8 cellular contexts compared by ENCODE assay signal in genomic region chr9:127918201-127919107, GRCh38. TPM values are rescaled to one million over a fixed set of nuclear protein-coding genes. Genes with fewer than 3 reads are reported as not detected.
DNase-seq lines count a peak whose midpoint lies in the region; ATAC-seq, FAIRE-seq and TF ChIP-seq lines count a peak whose summit lies in the region.

No MANE protein-coding gene starts in this region.

- no peak for TF ChIP-seq EP300 in A549 (IDR thresholded peaks at IDR 0.05)

- peaks cover 70% of the 10 kb centered on the region for H3K4me1 ChIP-seq in A549
- H3K4me1 ChIP-seq in adipocyte (ENCODE audit: control insufficient read depth, insufficient read depth, low read length), result peaks cover 69% of the 10 kb centered on the region
- H3K4me1 ChIP-seq in right lobe of liver, result peaks cover 0 to 47% (median 8%) of the 10 kb centered on the region in 4 donors
- no peaks in the 10 kb centered on the region for H3K4me1 ChIP-seq in prostate gland (replicated peaks)

- no peak for TF ChIP-seq RAD21 in A549 (conservative IDR thresholded peaks at IDR 0.05 in 1 of 2, IDR thresholded peaks at IDR 0.05 in 1 of 2)

- POLR2A ChIA-PET in A549 (lab: Yijun Ruan, JAX), result interaction anchor here (1.3 kb wide), 1 partner anchor 36 kb away, joined by 6 read pairs; no protein-coding TSS in a partner anchor

- no peaks in the 10 kb centered on the region for H3K27me3 ChIP-seq in adipocyte (replicated peaks; ENCODE audit: control insufficient read depth, insufficient read depth, low read length)
- no peaks in the 10 kb centered on the region for H3K27me3 ChIP-seq in right lobe of liver
- no peaks in the 10 kb centered on the region for H3K27me3 ChIP-seq in prostate gland (replicated peaks; ENCODE audit: insufficient read depth)

- TF ChIP-seq CTCF in A549 (IDR thresholded peaks at IDR 0.05), result no peak; the same call in 2 of the 3 replicates
- peak in 2 of 4 donors; percentile 11 to 17 for TF ChIP-seq CTCF in right lobe of liver (IDR thresholded peaks at IDR 0.05)
- no peak for TF ChIP-seq CTCF in prostate gland (IDR thresholded peaks at IDR 0.05)

- CTCF ChIA-PET in A549 (lab: Yijun Ruan, JAX), result interaction anchor here (0.8 to 7.0 kb wide), 11 partner anchors 9 to 415 kb away, joined by 3 to 83 read pairs (median 21); partner anchors contain the start of genes CDK9, PIP5KL1 and TOR2A

- peak overlapping the region; percentile 67 for H3K9ac ChIP-seq in adipocyte (ENCODE audit: low read length)

- H3K27ac ChIP-seq in A549 (peak overlapping the region; percentile 82 to 90), right lobe of liver (peak overlapping the region in 2 of 3 donors; percentile 26 to 39), prostate gland (no peak overlapping the region)

- peak; percentile 4 to 19; a peak in 5 of 6 replicates for ATAC-seq in A549
- ATAC-seq in right lobe of liver, result no peak
- no peak for ATAC-seq in GM18867 (IDR thresholded peaks at IDR 0.05; ENCODE audit: unreplicated experiment)

- FAIRE-seq in A549 (lab: Jason Lieb, UNC), result no peak

- H3K4me3 ChIP-seq in A549 (no peak overlapping the region), adipocyte (ENCODE audit: low read length) (no peak overlapping the region), right lobe of liver (no peak overlapping the region), prostate gland (no peak overlapping the region)

- peak overlapping the region; percentile 68 for H3K4me2 ChIP-seq in A549

- TF ChIP-seq POLR2A in A549 (IDR thresholded peaks at IDR 0.05; ENCODE audit: low read length) (no peak), right lobe of liver (IDR thresholded peaks at IDR 0.05) (no peak), prostate gland (IDR thresholded peaks at IDR 0.05) (no peak)

- intact Hi-C loops in right lobe of liver (cut with DNase I) (no loop called here), prostate gland (cut with DNase I) (loop anchor here (5.0 to 10.0 kb wide), 4 partner anchors 116 to 414 kb away; partner anchors contain the start of genes CDK9, FPGS and STXBP1)

- H3K36me3 ChIP-seq in adipocyte (ENCODE audit: control insufficient read depth, insufficient read depth, low read length, severe bottlenecking) (peaks cover 9% of the 10 kb centered on the region), right lobe of liver (no peaks in the 10 kb centered on the region), prostate gland (no peaks in the 10 kb centered on the region)

- H3K9me3 ChIP-seq in A549 (no peaks in the 10 kb centered on the region), adipocyte (ENCODE audit: control insufficient read depth, low read length) (no peaks in the 10 kb centered on the region), right lobe of liver (no peaks in the 10 kb centered on the region), prostate gland (no peaks in the 10 kb centered on the region)

- 76% methylated on average over 8 of the region's 8 CpGs for WGBS in A549 (ENCODE audit: missing lambda C conversion rate)
- 71% methylated on average over 5 of the region's 8 CpGs for WGBS in right lobe of liver (ENCODE audit: insufficient coverage, low coverage, low lambda C conversion rate, missing lambda C conversion rate)
- 75% methylated on average over 8 of the region's 8 CpGs for WGBS in prostate gland

- DNase-seq in A549 (ENCODE audit: low read depth in 1 of 2, low spot score in 1 of 2) (peak in 1 of 2 experiments; percentile 48), H4 (ENCODE audit: low spot score) (peak; percentile 48), adipocyte (ENCODE audit: low read depth) (peak; percentile 57), right lobe of liver (peak in 1 of 3 donors; percentile 61), kidney glomerular epithelial cell (lab: John Stamatoyannopoulos, UW) (no peak), prostate gland (ENCODE audit: low spot score) (no peak)
- DNase-seq in activated CD4-positive, CD25-positive, alpha-beta regulatory T cell treated with anti-CD3 and anti-CD28 coated beads, Interleukin-2, amount 50 U/mL, for 72 hours, result no peak

TF ChIP-seq in A549, 52 proteins besides CTCF, POLR2A, EP300 and RAD21:
- TF ChIP-seq MAX (IDR thresholded peaks at IDR 0.05) (0 out of 2 replicates have a peak, but pooled peaks have one; percentile 23), HOXB13 (CRISPR knock-in tag; IDR thresholded peaks at IDR 0.05; ENCODE audit: low read depth) (peak; percentile 13; the same call in 1 of the 2 replicates), MAZ (IDR thresholded peaks at IDR 0.05; ENCODE audit: borderline replicate concordance, low read depth, low read length) (no peak), GATA3 (IDR thresholded peaks at IDR 0.05; ENCODE audit: borderline replicate concordance) (0 out of 2 replicates have a peak, but pooled peaks have one; percentile 25), FOSB (CRISPR knock-in tag; IDR thresholded peaks at IDR 0.05) (no peak)

RNA-seq across cellular contexts. Expression of gene ST6GALNAC4, which starts 1.6 kb away (rescaled TPM):
- polyA plus RNA-seq in A549 (2011; rRNA removed) (11.0 and 12.5 TPM in 2 replicates), A549 (2017; fragmentation: RNase III; extraction: RNeasy Plus Mini Kit Qiagen cat#74134 plus additional on column Dnase treatment) (18.1 to 25.4 TPM (median 24.8 TPM) in 3 replicates)
- 21.5 and 29.4 TPM in 2 replicates for polyA plus RNA-seq in A549 (2012; cell fraction: cytosol; rRNA removed)
- 28.7 and 46.1 TPM in 2 replicates for polyA plus RNA-seq in A549 (2012; cell fraction: nucleus; rRNA removed)
- 17.6 and 18.1 TPM in 2 replicates for polyA minus RNA-seq in A549 (2011; rRNA and poly(A)+ RNA removed)
- 5.2 and 12.8 TPM in 2 replicates for total RNA-seq in H4 (2014; rRNA removed; shearing (Covaris generic))
- total RNA-seq in right lobe of liver (10 to 100 TPM in 3 of 6 experiments, 1 to 10 TPM in 3; 3.2 to 23.8 (median 11.2) TPM), prostate gland (10 to 100 TPM; 21.8 to 47.0 TPM)

RNA-seq across cellular contexts. Expression of gene PIP5KL1, which starts 12.1 kb away (rescaled TPM):
- polyA plus RNA-seq in A549 (2011; rRNA removed) (1.8 and 2.4 TPM in 2 replicates), A549 (2017; fragmentation: RNase III; extraction: RNeasy Plus Mini Kit Qiagen cat#74134 plus additional on column Dnase treatment) (2.0 to 3.7 TPM (median 2.5 TPM) in 3 replicates)
- polyA plus RNA-seq in A549 (2012; cell fraction: cytosol; rRNA removed), result 1.4 and 2.2 TPM in 2 replicates
- polyA plus RNA-seq in A549 (2012; cell fraction: nucleus; rRNA removed), result 19.9 and 20.7 TPM in 2 replicates
- 0.70 and 2.0 TPM in 2 replicates for polyA minus RNA-seq in A549 (2011; rRNA and poly(A)+ RNA removed)
- total RNA-seq in H4 (2014; rRNA removed; shearing (Covaris generic)), result 0.95 and 2.6 TPM in 2 replicates
- total RNA-seq in right lobe of liver (under 1 TPM in 3 of 6 experiments, not detected in 3; 0.58 to 0.81 (median 0.70) TPM), prostate gland (10 to 100 TPM in 1 of 2 donors, 1 to 10 TPM in 1; 3.1 to 16.5 TPM)

RNA-seq across cellular contexts. Expression of gene ST6GALNAC6, which starts 19.1 kb away (rescaled TPM):
- polyA plus RNA-seq in A549 (2011; rRNA removed), result 8.2 and 14.7 TPM in 2 replicates
- polyA plus RNA-seq in A549 (2012; cell fraction: cytosol; rRNA removed), result 12.7 and 16.0 TPM in 2 replicates
- polyA plus RNA-seq in A549 (2012; cell fraction: nucleus; rRNA removed), result 36.6 and 37.6 TPM in 2 replicates
- polyA plus RNA-seq in A549 (2017; fragmentation: RNase III; extraction: RNeasy Plus Mini Kit Qiagen cat#74134 plus additional on column Dnase treatment), result 15.8 to 25.2 TPM (median 22.0 TPM) in 3 replicates
- polyA minus RNA-seq in A549 (2011; rRNA and poly(A)+ RNA removed), result 15.6 and 18.6 TPM in 2 replicates
- total RNA-seq in H4 (2014; rRNA removed; shearing (Covaris generic)), result 12.4 and 14.8 TPM in 2 replicates
- total RNA-seq in right lobe of liver, result 10 to 100 TPM; 22.5 to 40.3 (median 29.8) TPM
- 10 to 100 TPM; 46.4 to 95.1 TPM for total RNA-seq in prostate gland

RNA-seq across cellular contexts. Expression of gene DPM2, which starts 19.2 kb away (rescaled TPM):
- polyA plus RNA-seq in A549 (2011; rRNA removed) (41.9 and 48.8 TPM in 2 replicates), A549 (2017; fragmentation: RNase III; extraction: RNeasy Plus Mini Kit Qiagen cat#74134 plus additional on column Dnase treatment) (45.9 to 50.1 TPM (median 46.3 TPM) in 3 replicates)
- 63.0 and 76.3 TPM in 2 replicates for polyA plus RNA-seq in A549 (2012; cell fraction: cytosol; rRNA removed)
- 52.4 and 53.7 TPM in 2 replicates for polyA plus RNA-seq in A549 (2012; cell fraction: nucleus; rRNA removed)
- polyA minus RNA-seq in A549 (2011; rRNA and poly(A)+ RNA removed), result 78.6 and 82.1 TPM in 2 replicates
- total RNA-seq in H4 (2014; rRNA removed; shearing (Covaris generic)), result 31.1 and 35.4 TPM in 2 replicates
- total RNA-seq in right lobe of liver (10 to 100 TPM; 10.6 to 19.1 (median 13.9) TPM), prostate gland (10 to 100 TPM; 28.1 to 28.2 TPM)

RNA-seq across cellular contexts. Expression of gene AK1, which starts 41.0 kb away (rescaled TPM):
- polyA plus RNA-seq in A549 (2011; rRNA removed) (30.0 and 33.6 TPM in 2 replicates), A549 (2017; fragmentation: RNase III; extraction: RNeasy Plus Mini Kit Qiagen cat#74134 plus additional on column Dnase treatment) (31.9 to 38.2 TPM (median 31.9 TPM) in 3 replicates)
- 75.1 and 94.3 TPM in 2 replicates for polyA plus RNA-seq in A549 (2012; cell fraction: cytosol; rRNA removed)
- 47.3 and 77.3 TPM in 2 replicates for polyA plus RNA-seq in A549 (2012; cell fraction: nucleus; rRNA removed)
- 14.8 and 18.0 TPM in 2 replicates for polyA minus RNA-seq in A549 (2011; rRNA and poly(A)+ RNA removed)
- total RNA-seq in H4 (2014; rRNA removed; shearing (Covaris generic)), result 25.3 and 45.7 TPM in 2 replicates
- total RNA-seq in right lobe of liver (10 to 100 TPM; 31.4 to 78.6 (median 51.7) TPM), prostate gland (100 to 1,000 TPM in 1 of 2 donors, 10 to 100 TPM in 1; 22.2 to 123 TPM)

Comparison
In these comparisons a context has a peak if more than half of its experiments do, and no peak if none do; other contexts are left out.
1. ATAC-seq: peak in A549 (2 of 2); none in right lobe of liver (0 of 4) and GM18867 (single experiment).
2. DNase-seq: peak in H4 (single experiment) and adipocyte (single experiment); none in activated CD4-positive, CD25-positive, alpha-beta regulatory T cell treated with anti-CD3 and anti-CD28 coated beads, Interleukin-2, amount 50 U/mL, for 72 hours (single experiment), kidney glomerular epithelial cell (single experiment) and prostate gland (single experiment).
3. H3K27ac ChIP-seq: peak in A549 (2 of 2) and right lobe of liver (2 of 3); none in prostate gland (0 of 2).